Comparison of ENCODE assay signal across 9 cellular contexts in genomic region chr3:46440531-46441294, GRCh38. TPM values are rescaled to one million over a fixed set of nuclear protein-coding genes. Genes with fewer than 3 reads are reported as not detected.
A peak's percentile ranks its signal among the peaks of the same experiment; 100 is the strongest.
DNase-seq lines count a peak whose midpoint lies in the region; ATAC-seq lines count a peak whose summit lies in the region.
"Had no signal": no experiment of that assay in that cellular context is flagged by ENCODE, and none has a peak within 500 bp of the region (broad histone marks: within the 10 kb centered on the region; RNA-seq: fewer than 3 reads in every experiment).

No MANE protein-coding gene starts in this region.

- H3K4me3 Mint-ChIP-seq in naive thymus-derived CD4-positive, alpha-beta T cell, result peak overlapping the region in 7 of 10 donors; percentile 15 to 51 (median 33)

- POLR2A ChIA-PET in naive thymus-derived CD4-positive, alpha-beta T cell (lab: Charles Lee), result no interaction called here

- H3K9me3 Mint-ChIP-seq in naive thymus-derived CD4-positive, alpha-beta T cell, result no peaks in the 10 kb centered on the region

- peak overlapping the region; percentile 20 to 84 (median 58) for H3K27ac Mint-ChIP-seq in naive thymus-derived CD4-positive, alpha-beta T cell

- H3K9me3 ChIP-seq in naive thymus-derived CD4-positive, alpha-beta T cell (ENCODE audit: control insufficient read depth in 2 of 3, low read length in 3 of 3), result no peaks in the 10 kb centered on the region

- CTCF ChIA-PET in naive thymus-derived CD4-positive, alpha-beta T cell (lab: Charles Lee), result no interaction called here

- ATAC-seq in GM18511 (IDR thresholded peaks at IDR 0.05; ENCODE audit: unreplicated experiment) (peak; percentile 92), HG02759 (IDR thresholded peaks at IDR 0.05; ENCODE audit: unreplicated experiment) (peak; percentile 77), GM21576 (IDR thresholded peaks at IDR 0.05; ENCODE audit: unreplicated experiment) (no peak)
- ATAC-seq in naive thymus-derived CD4-positive, alpha-beta T cell, result peak; percentile 88

- intact Hi-C loops in naive thymus-derived CD4-positive, alpha-beta T cell (cut with micrococcal nuclease), result loop anchor here in 1 of 2 donors (2.0 to 10.0 kb wide), 4 partner anchors 34 to 363 kb away; partner anchors contain the start of genes CCR5AS and CCRL2

- H3K27me3 ChIP-seq in naive thymus-derived CD4-positive, alpha-beta T cell (ENCODE audit: control insufficient read depth in 2 of 2, insufficient read depth in 2 of 2, low read length in 2 of 2), result no peaks in the 10 kb centered on the region

- peaks cover 15 to 36% (median 27%) of the 10 kb centered on the region in 7 donors for H3K4me1 Mint-ChIP-seq in naive thymus-derived CD4-positive, alpha-beta T cell

- no peak overlapping the region for H3K27ac ChIP-seq in naive thymus-derived CD4-positive, alpha-beta T cell (ENCODE audit: low read depth, low read length)

- peaks cover 0 to 1% (median 0%) of the 10 kb centered on the region in 5 donors for H3K36me3 Mint-ChIP-seq in naive thymus-derived CD4-positive, alpha-beta T cell

- peak; percentile 29 for DNase-seq in RPMI7951 (ENCODE audit: low read depth)
- peak in 7 of 9 donors; percentile 25 to 59 (median 47) for DNase-seq in naive thymus-derived CD4-positive, alpha-beta T cell
- DNase-seq in NCI-H510A treated with DMSO at 0.1 percent for 48 hours (lab: John Stamatoyannopoulos, UW), result no peak
- DNase-seq in inferior parietal cortex (ENCODE audit: extremely low spot score), result no peak
- no peak for DNase-seq in hepatic stellate cell (ENCODE audit: low spot score)

- H3K4me3 ChIP-seq in naive thymus-derived CD4-positive, alpha-beta T cell (ENCODE audit: low read length), result no peak overlapping the region

- H3K27me3 Mint-ChIP-seq in naive thymus-derived CD4-positive, alpha-beta T cell, result peaks cover 0 to 7% (median 0%) of the 10 kb centered on the region in 5 donors

- peaks cover 12 to 13% of the 10 kb centered on the region in 2 donors for H3K4me1 ChIP-seq in naive thymus-derived CD4-positive, alpha-beta T cell (ENCODE audit: control insufficient read depth in 2 of 2, insufficient read depth in 2 of 2, low read length in 2 of 2)

- H3K36me3 ChIP-seq in naive thymus-derived CD4-positive, alpha-beta T cell (ENCODE audit: control insufficient read depth in 2 of 3, insufficient read depth in 3 of 3, low read length in 3 of 3), result no peaks in the 10 kb centered on the region

RNA-seq across cellular contexts. Expression of gene LTF, which starts 24.0 kb away (rescaled TPM):
- 0.49 and 0.72 TPM in 2 replicates for total RNA-seq in RPMI7951 (2014; rRNA removed; shearing (Covaris generic))
- under 1 TPM in 1 of 5 experiments, not detected in 4; 0.78 TPM for total RNA-seq in naive thymus-derived CD4-positive, alpha-beta T cell
- polyA plus RNA-seq in naive thymus-derived CD4-positive, alpha-beta T cell, result not detected
- total RNA-seq: epithelial cell of proximal tubule had no signal

RNA-seq across cellular contexts. Expression of gene CCRL2, which starts 33.7 kb away (rescaled TPM):
- 2.8 and 6.1 TPM in 2 replicates for total RNA-seq in RPMI7951 (2014; rRNA removed; shearing (Covaris generic))
- total RNA-seq in naive thymus-derived CD4-positive, alpha-beta T cell, result 10 to 100 TPM in 1 of 5 experiments, 1 to 10 TPM in 2, under 1 TPM in 2; 0.35 to 20.5 (median 5.0) TPM
- polyA plus RNA-seq in naive thymus-derived CD4-positive, alpha-beta T cell, result 1 to 10 TPM in 1 of 2 donors, under 1 TPM in 1; 0.34 to 1.3 TPM
- total RNA-seq: epithelial cell of proximal tubule had no signal

RNA-seq across cellular contexts. Expression of gene RTP3, which starts 57.1 kb away (rescaled TPM):
- total RNA-seq in RPMI7951 (2014; rRNA removed; shearing (Covaris generic)), result not detected in 2 replicates
- not detected for total RNA-seq in naive thymus-derived CD4-positive, alpha-beta T cell
- not detected for polyA plus RNA-seq in naive thymus-derived CD4-positive, alpha-beta T cell
- total RNA-seq: epithelial cell of proximal tubule had no signal

Comparison
In these comparisons a context has a peak if more than half of its experiments do, and no peak if none do; other contexts are left out.
1. DNase-seq: peak in RPMI7951 (single experiment) and naive thymus-derived CD4-positive, alpha-beta T cell (7 of 9); none in NCI-H510A treated with DMSO at 0.1 percent for 48 hours (single experiment), inferior parietal cortex (single experiment) and hepatic stellate cell (single experiment).